23 cellular contexts compared by ENCODE assay signal in genomic region chr4:144740316-144740715, GRCh38.
DNase-seq lines count a peak whose midpoint lies in the region; ATAC-seq and TF ChIP-seq lines count a peak whose summit lies in the region.
"Had no signal": no experiment of that assay in that cellular context is flagged by ENCODE, and none has a peak within 500 bp of the region (broad histone marks: within the 10 kb centered on the region; RNA-seq: fewer than 3 reads in every experiment).

No MANE protein-coding gene starts in this region.

- H3K79me2 ChIP-seq in PC-3 (ENCODE audit: low read length), result no peaks in the 10 kb centered on the region

- H2BK15ac ChIP-seq in IMR-90 (ENCODE audit: low read depth, low read length), result no peak overlapping the region

- TF ChIP-seq POLR2A in IMR-90 (IDR thresholded peaks at IDR 0.05; ENCODE audit: low read depth, low read length), result no peak

- H3K9me3 ChIP-seq in IMR-90 (ENCODE audit: control insufficient read depth, insufficient read depth, low read length) (no peaks in the 10 kb centered on the region), PC-3 (ENCODE audit: low read length) (no peaks in the 10 kb centered on the region)
- H3K9me3 ChIP-seq: MG63 had no signal

- CTCF ChIA-PET in IMR-90 (lab: Yijun Ruan, JAX) (no interaction called here), PC-3 (lab: Charles Lee) (no interaction called here)

- no peak overlapping the region for H3K27ac ChIP-seq in IMR-90 (ENCODE audit: insufficient read depth, low read length)
- H3K27ac ChIP-seq in PC-3 (ENCODE audit: low read length), result no peak overlapping the region
- H3K27ac ChIP-seq: RWPE1 had no signal

- no CpG with 5 or more reads among the region's 1 CpG for WGBS in IMR-90 (ENCODE audit: extremely low coverage in 2 of 2, insufficient read length in 1 of 2), 2 experiments

- H4K20me1 ChIP-seq in IMR-90 (ENCODE audit: insufficient read depth, low read length) (no peaks in the 10 kb centered on the region), PC-3 (ENCODE audit: low read length) (no peaks in the 10 kb centered on the region)

- H2AK5ac ChIP-seq in IMR-90 (ENCODE audit: low read depth, low read length), result no peak overlapping the region

- dilution Hi-C loops in IMR-90 (cut with HindIII; ENCODE audit: low sequenced_read_pairs, unreplicated experiment), result no loop called here

- ATAC-seq in IMR-90 (ENCODE audit: low read depth) (no peak), PC-3 (no peak)
- ATAC-seq: SK-N-SH treated with all-trans-retinoic acid at 6 μM for 48 hours had no signal

- in situ Hi-C loops in IMR-90 (cut with MboI; ENCODE audit: low sequenced_read_pairs) (no loop called here), astrocyte of the spinal cord (cut with HindIII; ENCODE audit: low sequenced_read_pairs) (no loop called here)

- TF ChIP-seq CTCF in IMR-90 (conservative IDR thresholded peaks at IDR 0.05; ENCODE audit: low read depth, low read length) (no peak), astrocyte of the spinal cord (IDR thresholded peaks at IDR 0.05; ENCODE audit: low read depth, low read length) (no peak), fibroblast of the aortic adventitia (IDR thresholded peaks at IDR 0.05; ENCODE audit: insufficient read depth, low read length) (no peak), PC-3 (conservative IDR thresholded peaks at IDR 0.05; ENCODE audit: low read depth, low read length) (no peak)

- H2AK9ac ChIP-seq in IMR-90 (replicated peaks; ENCODE audit: low read depth, low read length, poor library complexity), result no peak overlapping the region

- no peak overlapping the region for H4K5ac ChIP-seq in IMR-90 (ENCODE audit: low read depth, low read length)

- no peaks in the 10 kb centered on the region for H3F3A ChIP-seq in PC-3 (ENCODE audit: low read length, unreplicated experiment)

- H4K91ac ChIP-seq in IMR-90 (ENCODE audit: insufficient read depth, low read depth, low read length), result no peak overlapping the region

- no peak overlapping the region for H2BK20ac ChIP-seq in IMR-90 (ENCODE audit: low read depth, low read length)

- no peaks in the 10 kb centered on the region for H3K9me1 ChIP-seq in IMR-90 (ENCODE audit: insufficient read depth, low read length)

- no peak overlapping the region for H3K23ac ChIP-seq in IMR-90 (ENCODE audit: low read depth, low read length)

- POLR2A ChIA-PET in IMR-90 (lab: Charles Lee; ENCODE audit: unreplicated experiment), result no interaction called here
- POLR2A ChIA-PET in PC-3 (lab: Charles Lee; ENCODE audit: unreplicated experiment), result no interaction called here

- H3K36me3 ChIP-seq in IMR-90 (ENCODE audit: control insufficient read depth, insufficient read depth, low read length) (no peaks in the 10 kb centered on the region), PC-3 (ENCODE audit: low read depth, low read length) (no peaks in the 10 kb centered on the region)
- H3K36me3 ChIP-seq: MG63 had no signal

- H3K14ac ChIP-seq in IMR-90 (replicated peaks; ENCODE audit: low read depth, low read length), result no peak overlapping the region

- H3K4me1 ChIP-seq in IMR-90 (ENCODE audit: control insufficient read depth, insufficient read depth, low read length) (no peaks in the 10 kb centered on the region), PC-3 (ENCODE audit: insufficient read depth, low read length) (no peaks in the 10 kb centered on the region)

- no peak overlapping the region for H2AFZ ChIP-seq in IMR-90 (replicated peaks; ENCODE audit: low read length, poor library complexity)
- no peak overlapping the region for H2AFZ ChIP-seq in PC-3 (ENCODE audit: low read length)

- H3K9ac ChIP-seq in IMR-90 (ENCODE audit: low read depth, low read length) (no peak overlapping the region), PC-3 (ENCODE audit: low read length) (no peak overlapping the region)

- no peak overlapping the region for H3K4ac ChIP-seq in IMR-90 (ENCODE audit: low read depth, low read length)

- no peak overlapping the region for H3K4me2 ChIP-seq in IMR-90 (ENCODE audit: low read depth, low read length)
- H3K4me2 ChIP-seq in PC-3 (ENCODE audit: low read length), result no peak overlapping the region

- no peak overlapping the region for H4K8ac ChIP-seq in IMR-90 (ENCODE audit: low read depth in 2 of 2, low read length in 2 of 2)

- intact Hi-C loops in IMR-90 (cut with micrococcal nuclease) (no loop called here), PC-3 (cut with micrococcal nuclease) (no loop called here)

- H3K56ac ChIP-seq in IMR-90 (ENCODE audit: extremely low read depth, insufficient read depth, low read length), result no peak overlapping the region

- no peaks in the 10 kb centered on the region for H3K79me1 ChIP-seq in IMR-90 (ENCODE audit: low read depth in 1 of 2, low read length in 2 of 2)

- DNase-seq in IMR-90, result peak; percentile 8
- peak; percentile 44 for DNase-seq in astrocyte of the spinal cord (ENCODE audit: low read depth, low spot score)
- peak; percentile 23 for DNase-seq in fibroblast of the aortic adventitia (ENCODE audit: low read depth)
- no peak for DNase-seq in activated effector memory CD4-positive, alpha-beta T cell treated with Interleukin-2 at 50 U/mL for 16 hours
- no peak for DNase-seq in activated T-cell treated with anti-CD3 and anti-CD28 coated beads for 4 hours
- DNase-seq in OCI-M1 (lab: John Stamatoyannopoulos, UW), result no peak
- no peak for DNase-seq in PC-3
- DNase-seq: C1 segment of cervical spinal cord; CD4-positive, alpha-beta memory T cell; COR-L47; GF-D8; HFFc6; KBM-7; MG63; NCI-H1105 treated with DMSO at 0.1 percent for 48 hours; NCI-H146; NCI-H1930; NCI-H2107; NCI-H524 treated with DMSO at 0.1 percent for 48 hours; NCI-H774; SIG-M5 had no signal

- H3K18ac ChIP-seq in IMR-90 (ENCODE audit: low read depth, low read length), result no peak overlapping the region

- H2BK5ac ChIP-seq in IMR-90 (ENCODE audit: low read depth, low read length, poor library complexity, severe bottlenecking), result no peak overlapping the region

- no peaks in the 10 kb centered on the region for H3K9me2 ChIP-seq in PC-3 (replicated peaks; ENCODE audit: low read length)

- no peak overlapping the region for H2BK120ac ChIP-seq in IMR-90 (ENCODE audit: low read depth, low read length)

- H3K27me3 ChIP-seq in IMR-90 (ENCODE audit: control insufficient read depth, insufficient read depth, low read length), result no peaks in the 10 kb centered on the region
- no peaks in the 10 kb centered on the region for H3K27me3 ChIP-seq in PC-3 (ENCODE audit: low read length)
- H3K27me3 ChIP-seq: MG63 had no signal

- H3K4me3 ChIP-seq in IMR-90 (ENCODE audit: insufficient read depth, low read depth, low read length), result no peak overlapping the region
- no peak overlapping the region for H3K4me3 ChIP-seq in astrocyte of the spinal cord (ENCODE audit: low read depth, low read length)
- no peak overlapping the region for H3K4me3 ChIP-seq in fibroblast of the aortic adventitia (ENCODE audit: low read depth, low read length)
- no peak overlapping the region for H3K4me3 ChIP-seq in PC-3 (ENCODE audit: low read length)
- H3K4me3 ChIP-seq: MG63 had no signal

- BruUV-seq in IMR-90 (replicated peaks; lab: Mats Ljungman, UMichigan), result no TSS peak
- no TSS peak for BruUV-seq in PC-3 (replicated peaks; lab: Mats Ljungman, UMichigan)

- TF ChIP-seq RAD21 in IMR-90 (IDR thresholded peaks at IDR 0.05; ENCODE audit: low read length), result no peak

TF ChIP-seq in IMR-90, 13 proteins besides CTCF, POLR2A, EP300 and RAD21:
- TF ChIP-seq RCOR1 (IDR thresholded peaks at IDR 0.05; ENCODE audit: insufficient replicate concordance, low read length), result no peak
TF ChIP-seq in IMR-90: peak in this region for 0.

Comparison
In these comparisons a context has a peak if more than half of its experiments do, and no peak if none do; other contexts are left out.
1. DNase-seq: peak in IMR-90 (single experiment), astrocyte of the spinal cord (single experiment) and fibroblast of the aortic adventitia (single experiment); none in activated effector memory CD4-positive, alpha-beta T cell treated with Interleukin-2 at 50 U/mL for 16 hours (single experiment), activated T-cell treated with anti-CD3 and anti-CD28 coated beads for 4 hours (single experiment), OCI-M1 (single experiment) and PC-3 (single experiment).